Comparison of ENCODE assay signal across 9 cellular contexts in the genomic region with DNA sequence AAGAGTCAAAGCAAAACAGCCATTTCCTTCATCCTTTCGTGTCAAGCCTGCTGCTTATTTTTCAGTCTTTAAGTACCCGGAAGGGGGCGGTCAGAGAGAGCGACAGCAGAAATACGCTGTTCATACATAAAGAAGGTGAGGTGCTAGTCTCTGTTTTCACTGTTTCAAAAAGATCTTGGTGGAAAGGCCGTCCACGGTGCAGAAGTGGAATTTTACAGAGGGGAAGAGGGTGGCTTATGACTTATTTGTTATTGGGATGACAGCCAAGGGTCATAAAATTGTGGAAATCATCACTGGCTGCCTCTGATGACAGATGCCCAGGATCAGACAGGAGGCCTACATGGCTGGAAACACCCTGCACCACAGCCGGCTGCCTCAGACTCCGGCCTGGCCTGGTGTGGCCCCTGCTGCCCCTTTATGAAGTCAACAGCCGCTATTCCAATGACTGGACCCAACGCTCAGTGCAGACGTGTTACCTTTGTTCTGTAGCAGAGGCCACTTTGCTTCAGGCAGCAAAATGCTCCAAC. TPM values are rescaled to one million over a fixed set of nuclear protein-coding genes. Genes with fewer than 3 reads are reported as not detected.
A peak's percentile ranks its signal among the peaks of the same experiment; 100 is the strongest.
DNase-seq lines count a peak whose midpoint lies in the region; ATAC-seq and TF ChIP-seq lines count a peak whose summit lies in the region.
"Had no signal": no experiment of that assay in that cellular context is flagged by ENCODE, and none has a peak within 500 bp of the region (broad histone marks: within the 10 kb centered on the region; RNA-seq: fewer than 3 reads in every experiment).

No MANE protein-coding gene starts in this region.

- no peak overlapping the region for H3K27ac Mint-ChIP-seq in progenitor cell of endocrine pancreas

- peak overlapping the region; percentile 66 for H3K27ac ChIP-seq in colonic mucosa
- peak overlapping the region; percentile 23 for H3K27ac ChIP-seq in psoas muscle

- no peaks in the 10 kb centered on the region for H3K9me3 Mint-ChIP-seq in progenitor cell of endocrine pancreas (ENCODE audit: low read depth)

- DNase-seq in GM06990 (ENCODE audit: extremely low read depth, insufficient read length): no peak
- DNase-seq in HuH-7.5 (ENCODE audit: low spot score): peak; percentile 29
- DNase-seq in colonic mucosa: peak; percentile 48
- DNase-seq in psoas muscle: no peak
- no peak for DNase-seq in progenitor cell of endocrine pancreas (ENCODE audit: low spot score, unreplicated experiment)
- DNase-seq in NK-92 treated with Interleukin-12 subunit alpha and Interleukin-12 subunit beta, amount 100 ng/mL, for 24 hours (lab: John Stamatoyannopoulos, UW): no peak

- H3K4me3 ChIP-seq in GM06990 (replicated peaks; ENCODE audit: low read depth, low read length): peak overlapping the region; percentile 29
- H3K4me3 ChIP-seq in colonic mucosa: no peak overlapping the region
- no peak overlapping the region for H3K4me3 ChIP-seq in psoas muscle

- no peaks in the 10 kb centered on the region for H3K27me3 Mint-ChIP-seq in progenitor cell of endocrine pancreas

- peaks cover 20% of the 10 kb centered on the region for H3K4me1 Mint-ChIP-seq in progenitor cell of endocrine pancreas (ENCODE audit: low read depth)

- peaks cover 11% of the 10 kb centered on the region for H3K36me3 Mint-ChIP-seq in progenitor cell of endocrine pancreas (ENCODE audit: insufficient read depth)

- ATAC-seq in psoas muscle (peak; percentile 54 to 78 (median 70)), HG02759 (IDR thresholded peaks at IDR 0.05; ENCODE audit: unreplicated experiment) (no peak), HG03439 (IDR thresholded peaks at IDR 0.05; ENCODE audit: unreplicated experiment) (no peak)
- ATAC-seq: esophagus mucosa had no signal

- H3K9ac ChIP-seq in colonic mucosa (ENCODE audit: low read depth in 2 of 2, low read length in 2 of 2): peak overlapping the region in 1 of 2 donors; percentile 38

- TF ChIP-seq CTCF in GM06990 (IDR thresholded peaks at IDR 0.05; ENCODE audit: insufficient read depth, low read length, poor library complexity, severe bottlenecking): peak; percentile 45
- no peak for TF ChIP-seq CTCF in colonic mucosa (IDR thresholded peaks at IDR 0.05)
- no peak for TF ChIP-seq CTCF in psoas muscle (IDR thresholded peaks at IDR 0.05)
- TF ChIP-seq CTCF in progenitor cell of endocrine pancreas (IDR thresholded peaks at IDR 0.05; ENCODE audit: unreplicated experiment): no peak

- H3K4me1 ChIP-seq in colonic mucosa: peaks cover 26% of the 10 kb centered on the region
- peaks cover 49% of the 10 kb centered on the region for H3K4me1 ChIP-seq in psoas muscle

- intact Hi-C loops in colonic mucosa (cut with DNase I) (no loop called here), psoas muscle (cut with DNase I) (no loop called here)

- H3K4me3 Mint-ChIP-seq in progenitor cell of endocrine pancreas (ENCODE audit: low read depth): no peak overlapping the region

- H3K9me3 ChIP-seq in colonic mucosa: no peaks in the 10 kb centered on the region
- no peaks in the 10 kb centered on the region for H3K9me3 ChIP-seq in psoas muscle

- H3K27me3 ChIP-seq in GM06990 (replicated peaks; ENCODE audit: control insufficient read depth, insufficient read depth, low read length): no peaks in the 10 kb centered on the region
- no peaks in the 10 kb centered on the region for H3K27me3 ChIP-seq in colonic mucosa
- no peaks in the 10 kb centered on the region for H3K27me3 ChIP-seq in psoas muscle (ENCODE audit: insufficient read depth in 3 of 3, low read length in 2 of 3)

- WGBS in psoas muscle, 3 donors: 41 to 50% (median 42%) methylated on average over 12 of the region's 12 CpGs

- peaks cover 10% of the 10 kb centered on the region for H3K36me3 ChIP-seq in GM06990 (ENCODE audit: control insufficient read depth, insufficient read depth, low read length)
- no peaks in the 10 kb centered on the region for H3K36me3 ChIP-seq in colonic mucosa
- peaks cover 0 to 13% of the 10 kb centered on the region in 2 donors for H3K36me3 ChIP-seq in psoas muscle (ENCODE audit: insufficient read depth in 1 of 2, low read depth in 1 of 2)

RNA-seq across cellular contexts. Expression of a gene that starts 57.0 kb away (rescaled TPM):
- total RNA-seq in colonic mucosa (10 to 100 TPM; 25.3 to 28.4 TPM), psoas muscle (100 to 1,000 TPM in 2 of 4 donors, 10 to 100 TPM in 2; 74.7 to 166 (median 99.6) TPM), progenitor cell of endocrine pancreas (136 and 146 TPM in 2 replicates)
- polyA plus RNA-seq in psoas muscle: 10 to 100 TPM; 18.1 to 78.5 (median 26.0) TPM

Comparison
In these comparisons a context has a peak if more than half of its experiments do, and no peak if none do; other contexts are left out.
1. DNase-seq: peak in HuH-7.5 (single experiment) and colonic mucosa (single experiment); none in GM06990 (single experiment), psoas muscle (0 of 2), progenitor cell of endocrine pancreas (single experiment) and NK-92 treated with Interleukin-12 subunit alpha and Interleukin-12 subunit beta, amount 100 ng/mL, for 24 hours (single experiment).
2. ATAC-seq: peak in psoas muscle (4 of 4); none in HG02759 (single experiment) and HG03439 (single experiment).